ENCODE assay signal across 18 cellular contexts in the genomic region with DNA sequence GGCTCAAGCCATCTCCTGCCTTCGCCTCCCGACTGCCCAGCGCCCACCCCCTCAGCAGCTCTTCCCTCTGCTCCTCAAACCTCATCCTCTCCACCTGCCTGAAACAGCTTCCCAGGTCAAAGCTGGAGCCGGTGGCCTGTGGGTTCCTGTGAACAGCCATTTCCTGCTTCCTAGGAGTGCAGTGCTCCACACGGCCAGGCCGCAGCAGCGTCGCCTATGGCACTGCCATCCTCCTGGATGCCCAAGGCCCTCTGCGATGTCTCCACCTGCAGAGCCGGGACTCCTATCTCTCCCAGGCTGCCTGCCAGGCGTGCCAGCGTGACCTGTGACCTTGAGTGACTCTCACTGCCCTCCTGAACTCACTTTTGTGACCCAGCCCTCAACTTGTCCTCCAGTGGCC. TPM values are rescaled to one million over a fixed set of nuclear protein-coding genes. Genes with fewer than 3 reads are reported as not detected.
DNase-seq lines count a peak whose midpoint lies in the region; ATAC-seq, FAIRE-seq and TF ChIP-seq lines count a peak whose summit lies in the region.
"Had no signal": no experiment of that assay in that cellular context is flagged by ENCODE, and none has a peak within 500 bp of the region (broad histone marks: within the 10 kb centered on the region; RNA-seq: fewer than 3 reads in every experiment).

No MANE protein-coding gene starts in this region.

- no peak for TF ChIP-seq EP300 in K562 (IDR thresholded peaks at IDR 0.05; ENCODE audit: low read length)

- BruUV-seq in K562 (replicated peaks; lab: Mats Ljungman, UMichigan) = no TSS peak

- H3K4me3 ChIP-seq in H7 (ENCODE audit: insufficient read depth, low read depth, low read length) = no peak overlapping the region
- no peak overlapping the region for H3K4me3 ChIP-seq in K562
- no peak overlapping the region for H3K4me3 ChIP-seq in osteoblast (ENCODE audit: insufficient read depth, low read length)

- H3K4me1 Mint-ChIP-seq in activated CD8-positive, alpha-beta T cell treated with anti-CD3 and anti-CD28 coated beads, Interleukin-2, amount 10 ng/mL, durations not matched to agents 7 days and 5 days (ENCODE audit: low read depth) = peaks cover 11% of the 10 kb centered on the region
- peaks cover 11% of the 10 kb centered on the region for H3K4me1 Mint-ChIP-seq in type B pancreatic cell (ENCODE audit: unreplicated experiment)
- H3K4me1 Mint-ChIP-seq: IgD-negative memory B cell had no signal

- CTCF ChIA-PET in K562 (lab: Yijun Ruan, JAX; ENCODE audit: low intra/inter-chr PET ratio) = interaction anchor here (0.7 kb wide), 1 partner anchor 18 kb away, joined by 6 read pairs; no protein-coding TSS in a partner anchor
- CTCF ChIA-PET in activated CD8-positive, alpha-beta T cell treated with anti-CD3 and anti-CD28 coated beads, Interleukin-2, amount 10 ng/mL, durations not matched to agents 7 days and 5 days (lab: Charles Lee) = interaction anchor here (0.8 kb wide), 1 partner anchor 44 kb away, joined by 3 read pairs; no protein-coding TSS in a partner anchor

- no peak for FAIRE-seq in K562 (lab: Jason Lieb, UNC)
- FAIRE-seq: GM19239, RCC 7860 had no signal

- peaks cover 3% of the 10 kb centered on the region for H3K36me3 ChIP-seq in H7 (replicated peaks; ENCODE audit: control insufficient read depth, insufficient read depth, low read length)
- peaks cover 60% of the 10 kb centered on the region for H3K36me3 ChIP-seq in K562 (ENCODE audit: control insufficient read depth, insufficient read depth, low read length)
- peaks cover 37% of the 10 kb centered on the region for H3K36me3 ChIP-seq in osteoblast (ENCODE audit: insufficient read depth, low read length)

- POLR2A ChIA-PET in K562 (lab: Yijun Ruan, JAX) = interaction anchor here (0.9 to 49.7 kb wide), 6 partner anchors 6 to 193 kb away, joined by 3 to 1041 read pairs (median 4); a partner anchor contains a TSS
- POLR2A ChIA-PET in activated CD8-positive, alpha-beta T cell treated with anti-CD3 and anti-CD28 coated beads, Interleukin-2, amount 10 ng/mL, durations not matched to agents 7 days and 5 days (lab: Charles Lee) = no interaction called here

- peaks cover 5% of the 10 kb centered on the region for H3K36me3 Mint-ChIP-seq in activated CD8-positive, alpha-beta T cell treated with anti-CD3 and anti-CD28 coated beads, Interleukin-2, amount 10 ng/mL, durations not matched to agents 7 days and 5 days (ENCODE audit: low read depth)
- H3K36me3 Mint-ChIP-seq in type B pancreatic cell = peaks cover 4% of the 10 kb centered on the region

- peaks cover 26% of the 10 kb centered on the region; the same call in 1 of the 2 replicates for H4K20me1 ChIP-seq in K562 (replicated peaks; ENCODE audit: control insufficient read depth, insufficient read depth, low read length)
- peaks cover 7% of the 10 kb centered on the region for H4K20me1 ChIP-seq in osteoblast (ENCODE audit: insufficient read depth, low read length)

- H2AFZ ChIP-seq in K562 (ENCODE audit: low read depth, low read length) (no peak overlapping the region), osteoblast (ENCODE audit: low read length) (no peak overlapping the region)

- TF ChIP-seq CTCF in K562 (IDR thresholded peaks at IDR 0.05 in 2 of 3, conservative IDR thresholded peaks at IDR 0.05 in 1 of 3; ENCODE audit: insufficient read depth in 2 of 3, low read depth in 1 of 3, low read length in 3 of 3) (no peak), osteoblast (IDR thresholded peaks at IDR 0.05; ENCODE audit: extremely low read depth, low read depth, low read length) (no peak), type B pancreatic cell (conservative IDR thresholded peaks at IDR 0.05) (no peak)

- H3K27ac Mint-ChIP-seq in activated CD8-positive, alpha-beta T cell treated with anti-CD3 and anti-CD28 coated beads, Interleukin-2, amount 10 ng/mL, durations not matched to agents 7 days and 5 days = no peak overlapping the region
- no peak overlapping the region for H3K27ac Mint-ChIP-seq in type B pancreatic cell
- H3K27ac Mint-ChIP-seq: CD4-positive, alpha-beta T cell had no signal

- H3K79me2 ChIP-seq in K562 (ENCODE audit: control insufficient read depth, insufficient read depth, low read length) (no peaks in the 10 kb centered on the region), osteoblast (ENCODE audit: insufficient read depth, low read length) (peaks cover 2% of the 10 kb centered on the region)

- intact Hi-C loops in K562 (cut with micrococcal nuclease) (no loop called here), left colon (cut with DNase I, micrococcal nuclease) (no loop called here)

- WGBS in K562 (ENCODE audit: insufficient coverage, low coverage, missing lambda C conversion rate) = 80% methylated on average over 12 of the region's 12 CpGs

- H3K4me2 ChIP-seq in K562 (ENCODE audit: insufficient read depth, low read length) = no peak overlapping the region
- no peak overlapping the region for H3K4me2 ChIP-seq in osteoblast (ENCODE audit: insufficient read depth, low read length)

- in situ Hi-C loops in K562 (cut with MboI) = loop anchor here (25.0 kb wide), 3 partner anchors 391 to 791 kb away; a partner anchor contains a TSS

- peaks cover 14% of the 10 kb centered on the region for H3K9me1 ChIP-seq in K562 (ENCODE audit: control insufficient read depth, insufficient read depth, low read length)

- H3K9me3 ChIP-seq in K562 (replicated peaks; ENCODE audit: control insufficient read depth, insufficient read depth, low read depth, low read length) (no peaks in the 10 kb centered on the region), osteoblast (ENCODE audit: low read depth, low read length) (no peaks in the 10 kb centered on the region)

- ATAC-seq in K562 (peak; percentile 12), left colon (peak; percentile 16), GM21576 (IDR thresholded peaks at IDR 0.05; ENCODE audit: unreplicated experiment) (no peak)
- no peak for ATAC-seq in activated CD8-positive, alpha-beta T cell treated with anti-CD3 and anti-CD28 coated beads, Interleukin-2, amount 10 ng/mL, durations not matched to agents 7 days and 5 days
- ATAC-seq: HCT116 had no signal

- no peak overlapping the region for H3K4me3 Mint-ChIP-seq in activated CD8-positive, alpha-beta T cell treated with anti-CD3 and anti-CD28 coated beads, Interleukin-2, amount 10 ng/mL, durations not matched to agents 7 days and 5 days
- H3K4me3 Mint-ChIP-seq in type B pancreatic cell = no peak overlapping the region
- H3K4me3 Mint-ChIP-seq: CD4-positive, alpha-beta T cell; IgD-negative memory B cell had no signal

- TF ChIP-seq POLR2A in K562 (conservative IDR thresholded peaks at IDR 0.05) = no peak

- H3K27me3 ChIP-seq in H7 (ENCODE audit: control insufficient read depth, insufficient read depth, low read length) (no peaks in the 10 kb centered on the region), K562 (ENCODE audit: control insufficient read depth in 2 of 2, insufficient read depth in 2 of 2, low read length in 2 of 2) (no peaks in the 10 kb centered on the region), osteoblast (ENCODE audit: insufficient read depth, low read length) (no peaks in the 10 kb centered on the region)

- H3K27ac ChIP-seq in K562 (ENCODE audit: extremely low read depth, low read depth, low read length) (no peak overlapping the region), osteoblast (ENCODE audit: low read depth, low read length) (no peak overlapping the region)

- TF ChIP-seq RAD21 in K562 (CRISPR knock-in tag; conservative IDR thresholded peaks at IDR 0.05 in 1 of 2, IDR thresholded peaks at IDR 0.05 in 1 of 2) = no peak

- H3K27me3 Mint-ChIP-seq in activated CD8-positive, alpha-beta T cell treated with anti-CD3 and anti-CD28 coated beads, Interleukin-2, amount 10 ng/mL, durations not matched to agents 7 days and 5 days (ENCODE audit: low read depth) = no peaks in the 10 kb centered on the region
- no peaks in the 10 kb centered on the region for H3K27me3 Mint-ChIP-seq in type B pancreatic cell
- H3K27me3 Mint-ChIP-seq: CD4-positive, alpha-beta T cell; IgD-negative memory B cell had no signal

- H3K4me1 ChIP-seq in K562 (replicated peaks in 1 of 2; ENCODE audit: control insufficient read depth in 2 of 2, insufficient read depth in 2 of 2, low read length in 2 of 2) (peaks cover 2 to 31% of the 10 kb centered on the region in 2 experiments; a peak in 3 of 5 replicates), osteoblast (ENCODE audit: insufficient read depth, low read length) (no peaks in the 10 kb centered on the region)

- H3K9ac ChIP-seq in K562 (ENCODE audit: insufficient read depth in 1 of 2, low read depth in 2 of 2, low read length in 2 of 2) = peak overlapping the region in 1 of 2 experiments; percentile 83; a peak in 2 of 4 replicates

- peak; percentile 50 for DNase-seq in H7
- no peak for DNase-seq in K562 (ENCODE audit: extremely low read depth in 1 of 4, low spot score in 3 of 4)
- no peak for DNase-seq in left colon
- DNase-seq in osteoblast (ENCODE audit: insufficient read length, low spot score, missing footprints) = peak; percentile 43
- DNase-seq in activated CD8-positive, alpha-beta T cell treated with anti-CD3 and anti-CD28 coated beads, Interleukin-2, amount 10 ng/mL, durations not matched to agents 7 days and 5 days = no peak
- no peak for DNase-seq in type B pancreatic cell (ENCODE audit: extremely low spot score, unreplicated experiment)
- DNase-seq in stimulated activated CD4-positive, alpha-beta T cell treated with anti-CD3 and anti-CD28 coated beads, Interleukin-15, amount 100 ng/mL, for 24 hours = no peak
- DNase-seq: AML-193; CD4-positive, alpha-beta T cell; DMS79; NCI-H187 treated with DMSO at 0.1 percent for 48 hours; NCI-H526; Right ventricle myocardium superior had no signal

- no peaks in the 10 kb centered on the region for H3K9me3 Mint-ChIP-seq in activated CD8-positive, alpha-beta T cell treated with anti-CD3 and anti-CD28 coated beads, Interleukin-2, amount 10 ng/mL, durations not matched to agents 7 days and 5 days (ENCODE audit: insufficient read depth)
- no peaks in the 10 kb centered on the region for H3K9me3 Mint-ChIP-seq in type B pancreatic cell
- H3K9me3 Mint-ChIP-seq: CD4-positive, alpha-beta T cell; IgD-negative memory B cell had no signal

RNA-seq across cellular contexts. Expression of a gene that starts 24.6 kb away (rescaled TPM):
- total RNA-seq in H7 (2014; rRNA removed; shearing (Covaris generic)) = 19.7 and 34.8 TPM in 2 replicates
- total RNA-seq in K562 (2011; cell fraction: chromatin; rRNA removed; ENCODE audit: low replicate concordance) = 103 and 226 TPM in 2 replicates
- total RNA-seq in K562 (2011; cell fraction: nucleolus; rRNA removed) = 122 and 135 TPM in 2 replicates
- 120 and 153 TPM in 2 replicates for total RNA-seq in K562 (2011; cell fraction: nucleoplasm; rRNA removed)
- total RNA-seq in K562 (2014; rRNA removed) (132 and 153 TPM in 2 replicates), K562 (2014; rRNA removed; fragmentation: Illumina TruSeq; extraction: Trizol) (33.1 and 36.9 TPM in 2 replicates), K562 (2015; rRNA removed; fragmentation: Illumina TruSeq; extraction: Trizol) (74.6 and 75.0 TPM in 2 replicates), K562 (2021) (157 and 159 TPM in 2 replicates), left colon (10 to 100 TPM; 12.1 to 13.0 TPM), osteoblast (22.8 and 24.5 TPM in 2 replicates), type B pancreatic cell (ENCODE audit: low replicate concordance) (16.9 and 25.1 TPM in 2 replicates)
- polyA plus RNA-seq in K562 (2011; rRNA removed) (64.0 and 73.1 TPM in 2 replicates), K562 (2014; fragmentation: Illumina TruSeq; extraction: Trizol) (53.8 and 92.1 TPM in 2 replicates), K562 (2014; fragmentation: Nextera tagmentation; extraction: Ambion mirVana) (1 to 10 TPM; 2.1 to 4.5 TPM), K562 (2014; rRNA removed) (110 and 121 TPM in 2 replicates)
- 74.8 and 124 TPM in 2 replicates for polyA plus RNA-seq in K562 (2011; cell fraction: cytosol; rRNA removed)
- 187 and 284 TPM in 2 replicates for polyA plus RNA-seq in K562 (2011; cell fraction: nucleus; rRNA removed)
- polyA plus RNA-seq in K562 (2012) = 81.6 and 118 TPM in 2 replicates
- 29.5 and 43.3 TPM in 2 replicates for polyA minus RNA-seq in K562 (2011; rRNA and poly(A)+ RNA removed)
- polyA minus RNA-seq in K562 (2011; cell fraction: cytosol; rRNA and poly(A)+ RNA removed) = 53.3 and 68.1 TPM in 2 replicates
- polyA minus RNA-seq in K562 (2011; cell fraction: nucleus; rRNA and poly(A)+ RNA removed) = 34.9 and 45.5 TPM in 2 replicates
- total RNA-seq in activated CD8-positive, alpha-beta T cell treated with anti-CD3 and anti-CD28 coated beads, Interleukin-2, amount 10 ng/mL, durations not matched to agents 7 days and 5 days = 10 to 100 TPM; 15.3 to 15.7 TPM

RNA-seq across cellular contexts. Expression of a gene that starts 54.5 kb away (rescaled TPM):
- total RNA-seq in H7 (2014; rRNA removed; shearing (Covaris generic)) = 53.8 and 76.2 TPM in 2 replicates
- total RNA-seq in K562 (2011; cell fraction: chromatin; rRNA removed; ENCODE audit: low replicate concordance) = 654 and 1,271 TPM in 2 replicates
- 667 and 676 TPM in 2 replicates for total RNA-seq in K562 (2011; cell fraction: nucleolus; rRNA removed)
- total RNA-seq in K562 (2011; cell fraction: nucleoplasm; rRNA removed) = 562 and 595 TPM in 2 replicates
- 168 and 209 TPM in 2 replicates for total RNA-seq in K562 (2014; rRNA removed)
- 70.7 and 93.0 TPM in 2 replicates for total RNA-seq in K562 (2014; rRNA removed; fragmentation: Illumina TruSeq; extraction: Trizol)
- 132 and 135 TPM in 2 replicates for total RNA-seq in K562 (2015; rRNA removed; fragmentation: Illumina TruSeq; extraction: Trizol)
- 182 and 188 TPM in 2 replicates for total RNA-seq in K562 (2021)
- polyA plus RNA-seq in K562 (2011; rRNA removed) = 77.5 and 115 TPM in 2 replicates
- polyA plus RNA-seq in K562 (2011; cell fraction: cytosol; rRNA removed) = 70.1 and 77.8 TPM in 2 replicates
- 984 and 1,286 TPM in 2 replicates for polyA plus RNA-seq in K562 (2011; cell fraction: nucleus; rRNA removed)
- 96.9 and 122 TPM in 2 replicates for polyA plus RNA-seq in K562 (2012)
- 112 and 123 TPM in 2 replicates for polyA plus RNA-seq in K562 (2014; fragmentation: Illumina TruSeq; extraction: Trizol)
- 10 to 100 TPM in 1 of 2 experiments, 1 to 10 TPM in 1; 3.0 to 11.5 TPM for polyA plus RNA-seq in K562 (2014; fragmentation: Nextera tagmentation; extraction: Ambion mirVana)
- polyA plus RNA-seq in K562 (2014; rRNA removed) = 153 and 161 TPM in 2 replicates
- polyA minus RNA-seq in K562 (2011; rRNA and poly(A)+ RNA removed) = 98.9 and 108 TPM in 2 replicates
- 76.3 and 79.3 TPM in 2 replicates for polyA minus RNA-seq in K562 (2011; cell fraction: cytosol; rRNA and poly(A)+ RNA removed)
- 248 and 295 TPM in 2 replicates for polyA minus RNA-seq in K562 (2011; cell fraction: nucleus; rRNA and poly(A)+ RNA removed)
- 10 to 100 TPM; 25.3 to 33.2 TPM for total RNA-seq in left colon
- 27.9 and 33.6 TPM in 2 replicates for total RNA-seq in osteoblast
- 10 to 100 TPM; 47.3 to 49.9 TPM for total RNA-seq in activated CD8-positive, alpha-beta T cell treated with anti-CD3 and anti-CD28 coated beads, Interleukin-2, amount 10 ng/mL, durations not matched to agents 7 days and 5 days
- total RNA-seq in type B pancreatic cell (ENCODE audit: low replicate concordance) = 47.7 and 66.3 TPM in 2 replicates

Comparison
In these comparisons a context has a peak if more than half of its experiments do, and no peak if none do; other contexts are left out.
1. DNase-seq: peak in H7 (single experiment) and osteoblast (single experiment); none in K562 (0 of 4), left colon (0 of 2), activated CD8-positive, alpha-beta T cell treated with anti-CD3 and anti-CD28 coated beads, Interleukin-2, amount 10 ng/mL, durations not matched to agents 7 days and 5 days (single experiment), type B pancreatic cell (single experiment) and stimulated activated CD4-positive, alpha-beta T cell treated with anti-CD3 and anti-CD28 coated beads, Interleukin-15, amount 100 ng/mL, for 24 hours (single experiment).
2. ATAC-seq: peak in K562 (single experiment) and left colon (single experiment); none in GM21576 (single experiment) and activated CD8-positive, alpha-beta T cell treated with anti-CD3 and anti-CD28 coated beads, Interleukin-2, amount 10 ng/mL, durations not matched to agents 7 days and 5 days (single experiment).